Comparison of ENCODE assay signal across 8 cellular contexts in the genomic region with DNA sequence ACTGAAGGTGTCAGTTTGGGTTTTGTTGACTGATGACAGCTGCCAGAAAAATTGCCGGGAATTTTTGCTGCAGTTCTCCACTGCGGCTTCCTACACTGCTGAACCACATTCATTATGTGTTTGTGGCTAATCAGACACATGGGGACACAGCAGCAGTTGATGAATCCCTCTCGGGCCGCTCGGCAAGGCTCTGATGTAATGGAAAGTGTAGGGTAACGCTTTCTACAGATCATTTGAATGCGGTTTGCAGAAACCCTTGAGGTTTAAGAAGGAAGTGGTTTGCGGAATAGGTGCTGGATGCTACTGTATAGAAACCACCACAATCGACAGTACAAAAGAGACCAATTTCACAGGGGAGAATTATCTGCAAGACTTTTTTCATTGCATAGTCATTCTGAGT.
DNase-seq lines count a peak whose midpoint lies in the region; ATAC-seq and TF ChIP-seq lines count a peak whose summit lies in the region.

No MANE protein-coding gene starts in this region.

- H3K27me3 ChIP-seq in left ventricle myocardium inferior (ENCODE audit: low read depth) = no peaks in the 10 kb centered on the region
- no peaks in the 10 kb centered on the region for H3K27me3 ChIP-seq in adipocyte (replicated peaks; ENCODE audit: control insufficient read depth, insufficient read depth, low read length)

- ATAC-seq in left ventricle myocardium superior (peak; percentile 45), HG03139 (IDR thresholded peaks at IDR 0.05; ENCODE audit: unreplicated experiment) (peak; percentile 99)

- H3K4me1 ChIP-seq in left ventricle myocardium inferior = peaks cover 10% of the 10 kb centered on the region
- no peaks in the 10 kb centered on the region for H3K4me1 ChIP-seq in adipocyte (ENCODE audit: control insufficient read depth, insufficient read depth, low read length)

- H3K4me3 ChIP-seq in left ventricle myocardium inferior (no peak overlapping the region), adipocyte (ENCODE audit: low read length) (no peak overlapping the region)

- TF ChIP-seq CTCF in left ventricle myocardium inferior (IDR thresholded peaks at IDR 0.05; ENCODE audit: borderline replicate concordance) = no peak

- H3K9me3 ChIP-seq in left ventricle myocardium inferior (replicated peaks) = no peaks in the 10 kb centered on the region
- no peaks in the 10 kb centered on the region for H3K9me3 ChIP-seq in adipocyte (ENCODE audit: control insufficient read depth, low read length)

- DNase-seq in left ventricle myocardium superior = no peak
- no peak for DNase-seq in left ventricle myocardium inferior
- peak; percentile 92 for DNase-seq in SW480 (ENCODE audit: low spot score)
- DNase-seq in adipocyte (ENCODE audit: low read depth) = peak; percentile 34
- DNase-seq in stimulated activated CD4-positive, alpha-beta T cell treated with anti-CD3 and anti-CD28 coated beads, Interleukin-4, amount 100 ng/mL, for 24 hours = peak; percentile 68
- no peak for DNase-seq in NCI-H774 (lab: John Stamatoyannopoulos, UW)
- no peak for DNase-seq in foreskin melanocyte

- no peak overlapping the region for H3K27ac ChIP-seq in left ventricle myocardium inferior (replicated peaks)

- intact Hi-C loops in left ventricle myocardium superior (cut with micrococcal nuclease) (no loop called here), left ventricle myocardium inferior (cut with micrococcal nuclease) (no loop called here)

- no peak overlapping the region for H3K9ac ChIP-seq in adipocyte (ENCODE audit: low read length)

- no peaks in the 10 kb centered on the region for H3K36me3 ChIP-seq in left ventricle myocardium inferior
- H3K36me3 ChIP-seq in adipocyte (ENCODE audit: control insufficient read depth, insufficient read depth, low read length, severe bottlenecking) = no peaks in the 10 kb centered on the region

Comparison
In these comparisons a context has a peak if more than half of its experiments do, and no peak if none do; other contexts are left out.
1. DNase-seq: peak in SW480 (single experiment), adipocyte (single experiment) and stimulated activated CD4-positive, alpha-beta T cell treated with anti-CD3 and anti-CD28 coated beads, Interleukin-4, amount 100 ng/mL, for 24 hours (single experiment); none in left ventricle myocardium superior (single experiment), left ventricle myocardium inferior (single experiment), NCI-H774 (single experiment) and foreskin melanocyte (single experiment).